29 cellular contexts compared by ENCODE assay signal in the genomic region with DNA sequence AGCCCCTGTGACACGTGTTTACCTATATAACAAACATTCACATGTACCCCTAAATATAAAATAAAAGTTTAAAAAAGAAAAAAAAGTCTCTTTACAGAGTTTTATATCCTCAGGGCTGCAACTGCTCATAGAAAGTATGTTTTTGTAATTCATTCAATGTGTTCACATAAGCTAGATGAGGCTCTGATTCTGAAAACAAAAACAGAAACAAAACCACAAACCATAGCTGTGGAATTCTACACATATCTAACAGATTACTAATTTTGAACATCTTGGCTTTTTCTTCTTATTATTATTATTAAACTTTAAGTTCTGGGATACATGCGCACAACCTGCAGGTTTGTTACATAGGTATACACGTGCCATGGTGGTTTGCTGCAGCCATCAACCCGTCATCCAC.
A peak's percentile ranks its signal among the peaks of the same experiment; 100 is the strongest.
DNase-seq lines count a peak whose midpoint lies in the region; ATAC-seq and TF ChIP-seq lines count a peak whose summit lies in the region.
"Had no signal": no experiment of that assay in that cellular context is flagged by ENCODE, and none has a peak within 500 bp of the region (broad histone marks: within the 10 kb centered on the region; RNA-seq: fewer than 3 reads in every experiment).

No MANE protein-coding gene starts in this region.

- TF ChIP-seq CTCF in BJ (IDR thresholded peaks at IDR 0.05; ENCODE audit: insufficient read depth, low read depth, low read length) = no peak

- H3K4me3 ChIP-seq in BJ (ENCODE audit: low read depth, low read length) = no peak overlapping the region
- H3K4me3 ChIP-seq: GM12878, HAP-1, hepatocyte, mucosa of descending colon, right lobe of liver, SJCRH30 had no signal

- DNase-seq in BJ (ENCODE audit: low read depth) = peak; percentile 85
- DNase-seq in HS-5 (ENCODE audit: low read depth) = peak; percentile 11
- peak; percentile 83 for DNase-seq in dedifferentiated amniotic fluid mesenchymal stem cell (ENCODE audit: extremely low spot score)
- DNase-seq in kidney glomerular epithelial cell (lab: John Stamatoyannopoulos, UW) = peak; percentile 19
- no peak for DNase-seq in left cardiac atrium
- no peak for DNase-seq in HuH-7 (ENCODE audit: low spot score)
- no peak for DNase-seq in HK-2 (ENCODE audit: unreplicated experiment)
- DNase-seq: ACHN; activated CD4-positive, alpha-beta T cell treated with anti-CD3 and anti-CD28 coated beads for 4 hours; activated naive CD4-positive, alpha-beta T cell treated with anti-CD3 and anti-CD28 coated beads, Interleukin-2, amount 10 ng/mL, durations not matched to agents 7 days and 5 days; aorta; CD4-positive, alpha-beta memory T cell; DMS 273 treated with DMSO at 0.1 percent for 48 hours; effector memory CD8-positive, alpha-beta T cell; GF-D8; immature natural killer cell; mucosa of descending colon; NCI-H1105 treated with DMSO at 0.1 percent for 48 hours; NCI-H2081 treated with DMSO at 0.1 percent for 48 hours; posterior cingulate gyrus; right lobe of liver; SJCRH30; stimulated activated CD4-positive, alpha-beta T cell treated with anti-CD3 and anti-CD28 coated beads, Interleukin-15, amount 100 ng/mL, for 24 hours; stimulated activated CD8-positive, alpha-beta memory T cell treated with anti-CD3 and anti-CD28 coated beads, Interleukin-4, amount 100 ng/mL, for 48 hours had no signal

- H3K27me3 ChIP-seq in BJ (ENCODE audit: control insufficient read depth, insufficient read depth, low read length) = no peaks in the 10 kb centered on the region
- H3K27me3 ChIP-seq: hepatocyte, right lobe of liver, SJCRH30 had no signal

- no peak for ATAC-seq in left cardiac atrium
- no peak for ATAC-seq in HG03045 (IDR thresholded peaks at IDR 0.05; ENCODE audit: unreplicated experiment)
- ATAC-seq: effector memory CD8-positive, alpha-beta T cell; esophagus mucosa; GM12878; mucosa of descending colon; right lobe of liver had no signal

- intact Hi-C loops in left cardiac atrium (cut with DNase I) = no loop called here

- no peaks in the 10 kb centered on the region for H3K36me3 ChIP-seq in BJ (ENCODE audit: control insufficient read depth, insufficient read depth, low read length)
- H3K36me3 ChIP-seq: HAP-1, right lobe of liver, SJCRH30 had no signal

- POLR2A ChIA-PET in BJ (lab: Charles Lee) = no interaction called here

- CTCF ChIA-PET in BJ (lab: Yijun Ruan, JAX) = no interaction called here

Comparison
In these comparisons a context has a peak if more than half of its experiments do, and no peak if none do; other contexts are left out.
1. DNase-seq: peak in BJ (single experiment), HS-5 (single experiment), dedifferentiated amniotic fluid mesenchymal stem cell (single experiment) and kidney glomerular epithelial cell (single experiment); none in left cardiac atrium (single experiment), HuH-7 (single experiment) and HK-2 (single experiment).